Comparison of ENCODE assay signal across 8 cellular contexts in genomic region chr16:4404247-4404966, GRCh38.
A peak's percentile ranks its signal among the peaks of the same experiment; 100 is the strongest.
DNase-seq lines count a peak whose midpoint lies in the region; ATAC-seq and TF ChIP-seq lines count a peak whose summit lies in the region.

No MANE protein-coding gene starts in this region.

- H3K4me1 Mint-ChIP-seq in dendritic cell treated with granulocyte-macrophage colony-stimulating factor and Interleukin-4, amounts not matched to agents 40 ng/mL and 50 ng/mL, for 4 days (ENCODE audit: low read depth), result peaks cover 42% of the 10 kb centered on the region
- peaks cover 18% of the 10 kb centered on the region for H3K4me1 Mint-ChIP-seq in nephron progenitor cell

- peak overlapping the region; percentile 9 for H3K27ac Mint-ChIP-seq in dendritic cell treated with granulocyte-macrophage colony-stimulating factor and Interleukin-4, amounts not matched to agents 40 ng/mL and 50 ng/mL, for 4 days
- H3K27ac Mint-ChIP-seq in nephron progenitor cell, result no peak overlapping the region

- TF ChIP-seq CTCF in GM12872 (IDR thresholded peaks at IDR 0.05; ENCODE audit: insufficient read depth, low read depth, low read length), result peak; percentile 70
- TF ChIP-seq CTCF in nephron progenitor cell (IDR thresholded peaks at IDR 0.05), result peak; percentile 74

- no peaks in the 10 kb centered on the region for H3K27me3 Mint-ChIP-seq in dendritic cell treated with granulocyte-macrophage colony-stimulating factor and Interleukin-4, amounts not matched to agents 40 ng/mL and 50 ng/mL, for 4 days
- no peaks in the 10 kb centered on the region for H3K27me3 Mint-ChIP-seq in nephron progenitor cell (ENCODE audit: low read depth, poor library complexity)

- no peaks in the 10 kb centered on the region for H3K9me3 Mint-ChIP-seq in dendritic cell treated with granulocyte-macrophage colony-stimulating factor and Interleukin-4, amounts not matched to agents 40 ng/mL and 50 ng/mL, for 4 days
- H3K9me3 Mint-ChIP-seq in nephron progenitor cell, result no peaks in the 10 kb centered on the region

- intact Hi-C loops in dendritic cell treated with granulocyte-macrophage colony-stimulating factor and Interleukin-4, amounts not matched to agents 40 ng/mL and 50 ng/mL, for 4 days (cut with micrococcal nuclease), result loop anchor here (5.0 kb wide), 1 partner anchor 47 kb away; no protein-coding TSS in a partner anchor

- no peak for ATAC-seq in HG03039 (IDR thresholded peaks at IDR 0.05; ENCODE audit: unreplicated experiment)
- ATAC-seq in GM18858 (IDR thresholded peaks at IDR 0.05; ENCODE audit: unreplicated experiment), result no peak
- no peak for ATAC-seq in GM21526 (IDR thresholded peaks at IDR 0.05; ENCODE audit: low FRiP score, unreplicated experiment)

- DNase-seq in ACHN (peak; percentile 66), RKO (ENCODE audit: low spot score) (peak; percentile 35), nephron progenitor cell (peak; percentile 81)

- in situ Hi-C loops in ACHN (cut with HindIII; ENCODE audit: low pct_ligation_motif_present, low pct_unique_long_range_greater_than_20kb, low sequenced_read_pairs), result no loop called here

- peaks cover 100% of the 10 kb centered on the region for H3K36me3 Mint-ChIP-seq in dendritic cell treated with granulocyte-macrophage colony-stimulating factor and Interleukin-4, amounts not matched to agents 40 ng/mL and 50 ng/mL, for 4 days (ENCODE audit: low read depth)
- H3K36me3 Mint-ChIP-seq in nephron progenitor cell (ENCODE audit: low read depth), result no peaks in the 10 kb centered on the region

- H3K4me3 Mint-ChIP-seq in dendritic cell treated with granulocyte-macrophage colony-stimulating factor and Interleukin-4, amounts not matched to agents 40 ng/mL and 50 ng/mL, for 4 days, result no peak overlapping the region
- H3K4me3 Mint-ChIP-seq in nephron progenitor cell, result no peak overlapping the region
